Comparison of ENCODE assay signal across 8 cellular contexts in genomic region chr15:75843618-75844610, GRCh38. TPM values are rescaled to one million over a fixed set of nuclear protein-coding genes. Genes with fewer than 3 reads are reported as not detected.
DNase-seq lines count a peak whose midpoint lies in the region; ATAC-seq and TF ChIP-seq lines count a peak whose summit lies in the region.

No MANE protein-coding gene starts in this region.

- H3K9me3 ChIP-seq in CD4-positive, alpha-beta memory T cell (ENCODE audit: control insufficient read depth in 1 of 2, low read length in 2 of 2), result no peaks in the 10 kb centered on the region
- no peaks in the 10 kb centered on the region for H3K9me3 ChIP-seq in HUES64 (ENCODE audit: insufficient read depth, low read depth, low read length)
- no peaks in the 10 kb centered on the region for H3K9me3 ChIP-seq in SK-N-SH

- peak overlapping the region; percentile 57 for H2AFZ ChIP-seq in SK-N-SH (ENCODE audit: low read depth)

- peak; percentile 68 for ATAC-seq in activated naive CD8-positive, alpha-beta T cell treated with anti-CD3 and anti-CD28 coated beads, Interleukin-2, amount 10 ng/mL, durations not matched to agents 7 days and 5 days (ENCODE audit: low read depth)
- ATAC-seq in Right ventricle myocardium inferior, result peak; percentile 81

- H3F3A ChIP-seq in SK-N-SH (replicated peaks; ENCODE audit: insufficient read depth), result peaks cover 29% of the 10 kb centered on the region

- POLR2A ChIA-PET in CD4-positive, alpha-beta memory T cell (lab: Charles Lee; ENCODE audit: partially characterized antibody), result interaction anchor here (0.8 to 4.1 kb wide), 11 partner anchors 11 to 388 kb away, joined by 3 to 30 read pairs (median 4); partner anchors contain the start of genes FBXO22, IMP3 and SNUPN
- POLR2A ChIA-PET in SK-N-SH (lab: Yijun Ruan, JAX), result interaction anchor here (0.7 to 1.7 kb wide), 5 partner anchors 12 to 149 kb away, joined by 3 to 6 read pairs (median 4); no protein-coding TSS in a partner anchor
- POLR2A ChIA-PET in activated naive CD8-positive, alpha-beta T cell treated with anti-CD3 and anti-CD28 coated beads, Interleukin-2, amount 10 ng/mL, durations not matched to agents 7 days and 5 days (lab: Charles Lee), result interaction anchor here (0.6 to 2.4 kb wide), 8 partner anchors 9 to 388 kb away, joined by 3 to 13 read pairs (median 4); no protein-coding TSS in a partner anchor

- no peaks in the 10 kb centered on the region for H3K27me3 ChIP-seq in CD4-positive, alpha-beta memory T cell (ENCODE audit: insufficient read depth, low read length)
- peaks cover 20% of the 10 kb centered on the region for H3K27me3 ChIP-seq in HUES64 (ENCODE audit: insufficient read depth, low read length)
- H3K27me3 ChIP-seq in SK-N-SH (ENCODE audit: insufficient read depth), result no peaks in the 10 kb centered on the region

- intact Hi-C loops in CD4-positive, alpha-beta memory T cell (cut with micrococcal nuclease), result loop anchor here (1.0 to 5.0 kb wide), 3 partner anchors 33 to 392 kb away; partner anchors contain the start of genes FBXO22 and SIN3A
- intact Hi-C loops in Right ventricle myocardium inferior (cut with DNase I), result loop anchor here (5.0 kb wide), 1 partner anchor 58 kb away; the partner anchor contains the start of gene FBXO22

- peaks cover 3 to 13% of the 10 kb centered on the region in 2 donors for H3K36me3 Mint-ChIP-seq in CD4-positive, alpha-beta memory T cell
- peaks cover 13% of the 10 kb centered on the region for H3K36me3 Mint-ChIP-seq in activated naive CD8-positive, alpha-beta T cell treated with anti-CD3 and anti-CD28 coated beads, Interleukin-2, amount 10 ng/mL, durations not matched to agents 7 days and 5 days
- peaks cover 3% of the 10 kb centered on the region for H3K36me3 Mint-ChIP-seq in osteocyte (ENCODE audit: unreplicated experiment)
- peaks cover 27% of the 10 kb centered on the region for H3K36me3 Mint-ChIP-seq in type B pancreatic cell

- H4K20me1 ChIP-seq in SK-N-SH (ENCODE audit: insufficient read depth), result peaks cover 43% of the 10 kb centered on the region

- peak overlapping the region; percentile 73 for H3K4me2 ChIP-seq in SK-N-SH

- H3K4me3 Mint-ChIP-seq in CD4-positive, alpha-beta memory T cell, result peak overlapping the region; percentile 92 to 99 (median 96)
- H3K4me3 Mint-ChIP-seq in activated naive CD8-positive, alpha-beta T cell treated with anti-CD3 and anti-CD28 coated beads, Interleukin-2, amount 10 ng/mL, durations not matched to agents 7 days and 5 days, result peak overlapping the region; percentile 94
- H3K4me3 Mint-ChIP-seq in osteocyte (ENCODE audit: unreplicated experiment) (peak overlapping the region; percentile 88), type B pancreatic cell (peak overlapping the region; percentile 91)

- H3K9ac ChIP-seq in HUES64 (ENCODE audit: low read depth, low read length), result peak overlapping the region; percentile 98
- peak overlapping the region; percentile 99 for H3K9ac ChIP-seq in SK-N-SH

- no peaks in the 10 kb centered on the region for H3K9me2 ChIP-seq in SK-N-SH

- CTCF ChIA-PET in CD4-positive, alpha-beta memory T cell (lab: Charles Lee; ENCODE audit: partially characterized antibody), result no interaction called here
- CTCF ChIA-PET in SK-N-SH (lab: Yijun Ruan, JAX), result interaction anchor here (1.3 kb wide), 1 partner anchor 25 kb away, joined by 4 read pairs; no protein-coding TSS in a partner anchor

- peaks cover 50% of the 10 kb centered on the region for H3K4me1 ChIP-seq in CD4-positive, alpha-beta memory T cell (ENCODE audit: insufficient read depth, low read length)
- H3K4me1 ChIP-seq in HUES64 (ENCODE audit: insufficient read depth, low read length), result peaks cover 35% of the 10 kb centered on the region
- H3K4me1 ChIP-seq in SK-N-SH (ENCODE audit: control insufficient read depth in 1 of 2, insufficient read depth in 2 of 2, low read depth in 1 of 2, low read length in 1 of 2), result peaks cover 11 to 21% of the 10 kb centered on the region in 2 experiments; a peak in 3 of 4 replicates

- H3K27me3 Mint-ChIP-seq in CD4-positive, alpha-beta memory T cell, result no peaks in the 10 kb centered on the region
- H3K27me3 Mint-ChIP-seq in activated naive CD8-positive, alpha-beta T cell treated with anti-CD3 and anti-CD28 coated beads, Interleukin-2, amount 10 ng/mL, durations not matched to agents 7 days and 5 days, result peaks cover 19% of the 10 kb centered on the region
- H3K27me3 Mint-ChIP-seq in osteocyte (ENCODE audit: unreplicated experiment), result no peaks in the 10 kb centered on the region
- H3K27me3 Mint-ChIP-seq in type B pancreatic cell, result peaks cover 13% of the 10 kb centered on the region

- H3K27ac ChIP-seq in CD4-positive, alpha-beta memory T cell (ENCODE audit: low read depth, low read length), result peak overlapping the region; percentile 67
- H3K27ac ChIP-seq in HUES64 (ENCODE audit: low read depth, low read length) (peak overlapping the region; percentile 86), SK-N-SH (ENCODE audit: low read depth in 2 of 2, low read length in 1 of 2) (peak overlapping the region; percentile 69 to 93)

- H3K4me3 ChIP-seq in CD4-positive, alpha-beta memory T cell (ENCODE audit: low read length in 2 of 2), result peak overlapping the region; percentile 57 to 71
- H3K4me3 ChIP-seq in HUES64 (ENCODE audit: low read length), result peak overlapping the region; percentile 96
- peak overlapping the region; percentile 75 to 95 for H3K4me3 ChIP-seq in SK-N-SH (ENCODE audit: low read depth in 2 of 2, low read length in 1 of 2)

- H3K27ac Mint-ChIP-seq in CD4-positive, alpha-beta memory T cell, result peak overlapping the region; percentile 90 to 98 (median 96)
- peak overlapping the region; percentile 90 for H3K27ac Mint-ChIP-seq in activated naive CD8-positive, alpha-beta T cell treated with anti-CD3 and anti-CD28 coated beads, Interleukin-2, amount 10 ng/mL, durations not matched to agents 7 days and 5 days
- peak overlapping the region; percentile 82 for H3K27ac Mint-ChIP-seq in osteocyte (ENCODE audit: unreplicated experiment)
- H3K27ac Mint-ChIP-seq in type B pancreatic cell, result peak overlapping the region; percentile 93

- peaks cover 0 to 2% (median 0%) of the 10 kb centered on the region in 8 donors for H3K9me3 Mint-ChIP-seq in CD4-positive, alpha-beta memory T cell
- no peaks in the 10 kb centered on the region for H3K9me3 Mint-ChIP-seq in activated naive CD8-positive, alpha-beta T cell treated with anti-CD3 and anti-CD28 coated beads, Interleukin-2, amount 10 ng/mL, durations not matched to agents 7 days and 5 days
- no peaks in the 10 kb centered on the region for H3K9me3 Mint-ChIP-seq in osteocyte (ENCODE audit: unreplicated experiment)
- H3K9me3 Mint-ChIP-seq in type B pancreatic cell, result no peaks in the 10 kb centered on the region

- peaks cover 4% of the 10 kb centered on the region for H3K36me3 ChIP-seq in CD4-positive, alpha-beta memory T cell (ENCODE audit: insufficient read depth, low read length)
- H3K36me3 ChIP-seq in HUES64 (ENCODE audit: insufficient read depth, low read length), result peaks cover 6% of the 10 kb centered on the region; the same call in 1 of the 2 replicates
- peaks cover 0 to 10% of the 10 kb centered on the region in 2 experiments for H3K36me3 ChIP-seq in SK-N-SH (replicated peaks in 1 of 2; ENCODE audit: control insufficient read depth in 1 of 2, insufficient read depth in 2 of 2, low read length in 1 of 2)

- WGBS in HUES64, result under 1% methylated on average over 82 of the region's 87 CpGs
- WGBS in SK-N-SH (ENCODE audit: low lambda C conversion rate), result under 1% methylated on average over 27 of the region's 87 CpGs

- TF ChIP-seq CTCF in GM20000 (IDR thresholded peaks at IDR 0.05; ENCODE audit: extremely low read depth, missing control alignments) (no peak), SK-N-SH (IDR thresholded peaks at IDR 0.05) (no peak), osteocyte (IDR thresholded peaks at IDR 0.05) (no peak), type B pancreatic cell (conservative IDR thresholded peaks at IDR 0.05) (no peak)

- DNase-seq in CD4-positive, alpha-beta memory T cell, result peak; percentile 51 to 79 (median 61)
- DNase-seq in GM20000 (ENCODE audit: low spot score), result peak; percentile 87
- peak; percentile 88 for DNase-seq in SK-N-SH
- DNase-seq in activated naive CD8-positive, alpha-beta T cell treated with anti-CD3 and anti-CD28 coated beads, Interleukin-2, amount 10 ng/mL, durations not matched to agents 7 days and 5 days, result peak; percentile 78
- peak; percentile 84 for DNase-seq in Right ventricle myocardium inferior (ENCODE audit: missing footprints)
- DNase-seq in osteocyte (ENCODE audit: extremely low spot score, unreplicated experiment), result peak; percentile 88
- DNase-seq in type B pancreatic cell (ENCODE audit: extremely low spot score, unreplicated experiment), result peak; percentile 78

- no peak for TF ChIP-seq RAD21 in SK-N-SH (IDR thresholded peaks at IDR 0.05; ENCODE audit: low read length)

- no peak for TF ChIP-seq EP300 in SK-N-SH (IDR thresholded peaks at IDR 0.05; ENCODE audit: borderline replicate concordance in 1 of 2, low read depth in 1 of 2, low read length in 1 of 2)

- peaks cover 38 to 63% (median 57%) of the 10 kb centered on the region in 4 donors for H3K4me1 Mint-ChIP-seq in CD4-positive, alpha-beta memory T cell
- H3K4me1 Mint-ChIP-seq in activated naive CD8-positive, alpha-beta T cell treated with anti-CD3 and anti-CD28 coated beads, Interleukin-2, amount 10 ng/mL, durations not matched to agents 7 days and 5 days, result peaks cover 36% of the 10 kb centered on the region
- H3K4me1 Mint-ChIP-seq in osteocyte (ENCODE audit: unreplicated experiment), result peaks cover 48% of the 10 kb centered on the region
- peaks cover 45% of the 10 kb centered on the region for H3K4me1 Mint-ChIP-seq in type B pancreatic cell (ENCODE audit: unreplicated experiment)

- H3K79me2 ChIP-seq in SK-N-SH (ENCODE audit: insufficient read depth), result peaks cover 48% of the 10 kb centered on the region

RNA-seq across cellular contexts. Expression of gene UBE2Q2, which starts 0.7 kb away (rescaled TPM):
- total RNA-seq in CD4-positive, alpha-beta memory T cell, result 10 to 100 TPM; 38.0 to 42.9 TPM
- 10 to 100 TPM; 58.9 to 67.1 TPM for polyA plus RNA-seq in CD4-positive, alpha-beta memory T cell
- 15.9 TPM for polyA plus RNA-seq in HUES64 (2013, experiment 1 of 2)
- 20.0 TPM for polyA plus RNA-seq in HUES64 (2013, experiment 2 of 2)
- 14.5 and 15.4 TPM in 2 replicates for polyA plus RNA-seq in SK-N-SH (2012; rRNA removed)
- polyA plus RNA-seq in SK-N-SH (2012; cell fraction: cytosol; rRNA removed), result 22.9 and 27.1 TPM in 2 replicates
- 13.9 and 17.6 TPM in 2 replicates for polyA plus RNA-seq in SK-N-SH (2012; cell fraction: nucleus; rRNA removed)
- total RNA-seq in activated naive CD8-positive, alpha-beta T cell treated with anti-CD3 and anti-CD28 coated beads, Interleukin-2, amount 10 ng/mL, durations not matched to agents 7 days and 5 days, result 10 to 100 TPM; 27.5 to 29.7 TPM
- total RNA-seq in Right ventricle myocardium inferior, result 24.8 TPM
- total RNA-seq in osteocyte, result 42.4 and 43.2 TPM in 2 replicates
- 26.7 and 31.3 TPM in 2 replicates for total RNA-seq in type B pancreatic cell (ENCODE audit: low replicate concordance)

RNA-seq across cellular contexts. Expression of gene FBXO22, which starts 59.8 kb away (rescaled TPM):
- total RNA-seq in CD4-positive, alpha-beta memory T cell, result 10 to 100 TPM; 29.7 to 30.1 TPM
- 10 to 100 TPM; 13.8 to 18.4 TPM for polyA plus RNA-seq in CD4-positive, alpha-beta memory T cell
- 34.2 TPM for polyA plus RNA-seq in HUES64 (2013, experiment 1 of 2)
- 39.1 TPM for polyA plus RNA-seq in HUES64 (2013, experiment 2 of 2)
- 34.4 and 34.8 TPM in 2 replicates for polyA plus RNA-seq in SK-N-SH (2012; rRNA removed)
- polyA plus RNA-seq in SK-N-SH (2012; cell fraction: cytosol; rRNA removed), result 29.4 and 34.8 TPM in 2 replicates
- polyA plus RNA-seq in SK-N-SH (2012; cell fraction: nucleus; rRNA removed), result 42.9 and 49.1 TPM in 2 replicates
- total RNA-seq in activated naive CD8-positive, alpha-beta T cell treated with anti-CD3 and anti-CD28 coated beads, Interleukin-2, amount 10 ng/mL, durations not matched to agents 7 days and 5 days, result 10 to 100 TPM; 32.2 to 33.9 TPM
- total RNA-seq in Right ventricle myocardium inferior (19.2 TPM), osteocyte (32.7 and 33.9 TPM in 2 replicates), type B pancreatic cell (ENCODE audit: low replicate concordance) (47.1 and 49.9 TPM in 2 replicates)

Comparison
In these comparisons a context has a peak if more than half of its experiments do, and no peak if none do; other contexts are left out.
1. Peak in every context shown above with its lines: DNase-seq, ATAC-seq, H3K4me3 ChIP-seq and H3K27ac ChIP-seq.